Comparison of ENCODE assay signal across 7 cellular contexts in the genomic region with DNA sequence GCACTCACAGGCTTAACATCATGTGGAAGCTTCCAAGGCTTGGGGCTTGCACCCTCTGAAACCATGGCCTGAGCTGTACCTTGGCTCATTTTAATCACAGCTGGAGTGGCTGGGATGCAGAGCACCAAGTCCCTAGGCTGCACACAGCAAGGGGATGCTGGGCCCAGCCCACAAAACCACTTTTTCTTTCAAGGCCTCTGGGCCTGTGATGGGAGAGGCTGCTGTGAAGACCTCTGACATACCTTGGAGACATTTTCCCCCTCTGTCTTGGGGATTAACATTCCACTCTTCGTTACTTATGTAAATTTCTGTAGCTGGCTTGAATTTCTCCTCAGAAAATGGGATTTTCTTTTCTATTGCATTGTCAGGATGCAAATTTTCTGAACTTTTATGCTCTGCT. TPM values are rescaled to one million over a fixed set of nuclear protein-coding genes. Genes with fewer than 3 reads are reported as not detected.
DNase-seq lines count a peak whose midpoint lies in the region; FAIRE-seq and TF ChIP-seq lines count a peak whose summit lies in the region.
"Not testable (repeated sequence)": the region's sequence is repeated elsewhere in the genome, so short reads cannot be mapped to it uniquely, and the experiment has no call there.

No MANE protein-coding gene starts in this region.

- H4K91ac ChIP-seq in H9 (ENCODE audit: insufficient read length, low read depth, low read length); H1 (replicated peaks; ENCODE audit: insufficient read length, low read length): not testable (repeated sequence)

- not testable (repeated sequence) for H3K36me3 ChIP-seq in A673 (ENCODE audit: insufficient read depth, low read length, poor library complexity, severe bottlenecking); NT2/D1 (ENCODE audit: insufficient read depth, insufficient read length, low read length); H1 (ENCODE audit: control insufficient read depth in 2 of 4, insufficient read depth in 4 of 4, low read length in 3 of 4); neural progenitor cell

- DNase-seq in A673 (ENCODE audit: low spot score) (peak; percentile 22), NT2/D1 (ENCODE audit: low read depth, low spot score) (peak; percentile 70), astrocyte of the hippocampus (ENCODE audit: low read depth, low spot score) (peak; percentile 26), neural progenitor cell (ENCODE audit: low spot score) (peak; percentile 66)
- not testable (repeated sequence) for DNase-seq in H9; H1 (ENCODE audit: low read depth in 1 of 2, low spot score in 2 of 2); immature natural killer cell

- not testable (repeated sequence) for FAIRE-seq in H1 (lab: Jason Lieb, UNC)

- not testable (repeated sequence) for H2AFZ ChIP-seq in H9 (ENCODE audit: low read length); H1 (ENCODE audit: low read length); neural progenitor cell (replicated peaks)

- not testable (repeated sequence) for H2BK5ac ChIP-seq in H9 (ENCODE audit: insufficient read length, low read length); H1 (ENCODE audit: low read depth, low read length)

- intact Hi-C loops in A673 (cut with micrococcal nuclease; ENCODE audit: unreplicated experiment) = not testable (repeated sequence)

- H3K4me3 Mint-ChIP-seq in H9 (peak overlapping the region; percentile 14 to 39; a peak in 3 of 5 replicates), immature natural killer cell (peak overlapping the region in 1 of 5 donors; percentile 35)
- not testable (repeated sequence) for H3K4me3 Mint-ChIP-seq in neural progenitor cell

- not testable (repeated sequence) for H3K79me1 ChIP-seq in H9 (ENCODE audit: insufficient read depth, low read depth, low read length, poor library complexity, severe bottlenecking); H1 (ENCODE audit: low read depth, low read length)

- no CpG with 5 or more reads among the region's 1 CpG for WGBS in H9 (ENCODE audit: extremely low coverage, insufficient read length, low lambda C conversion rate)
- WGBS in H1 (ENCODE audit: extremely low coverage in 1 of 2, insufficient coverage in 1 of 2, insufficient read length in 1 of 2, insufficient replicate concordance in 2 of 2, low coverage in 1 of 2, low lambda C conversion rate in 2 of 2, missing lambda C conversion rate in 1 of 2), 2 experiments = 14% methylated on average over 1 of the region's 1 CpG; no CpG with 5 or more reads in 1 of the 2 experiments

- peaks cover 0 to 10% (median 5%) of the 10 kb centered on the region in 3 experiments; a peak in 5 of 7 replicates for H3K36me3 Mint-ChIP-seq in H9 (ENCODE audit: insufficient read depth in 1 of 3, low read depth in 3 of 3)
- H3K36me3 Mint-ChIP-seq in immature natural killer cell, neural progenitor cell: not testable (repeated sequence)

- TF ChIP-seq RAD21 in H1 (IDR thresholded peaks at IDR 0.05 in 1 of 2, conservative IDR thresholded peaks at IDR 0.05 in 1 of 2; ENCODE audit: low read depth in 2 of 2, low read length in 2 of 2) = not testable (repeated sequence)

- not testable (repeated sequence) for H4K20me1 ChIP-seq in H9 (ENCODE audit: control insufficient read depth, insufficient read depth, insufficient read length); H1 (replicated peaks in 1 of 2; ENCODE audit: control insufficient read depth in 1 of 2, insufficient read depth in 2 of 2, low read length in 2 of 2)
- peaks cover 30% of the 10 kb centered on the region for H4K20me1 ChIP-seq in neural progenitor cell (ENCODE audit: low read depth)

- H2BK20ac ChIP-seq in H9 (ENCODE audit: low read depth, low read length, poor library complexity, severe bottlenecking); H1 (ENCODE audit: low read length): not testable (repeated sequence)

- not testable (repeated sequence) for H3K4me1 ChIP-seq in A673 (ENCODE audit: insufficient read depth, low read length, poor library complexity, severe bottlenecking); H9 (ENCODE audit: insufficient read depth, low read length); NT2/D1 (ENCODE audit: insufficient read depth, insufficient read length); H1 (replicated peaks in 1 of 4; ENCODE audit: control insufficient read depth in 3 of 4, insufficient read depth in 4 of 4, low read length in 3 of 4)
- peaks cover 17% of the 10 kb centered on the region for H3K4me1 ChIP-seq in neural progenitor cell

- H3K9me3 Mint-ChIP-seq in H9, immature natural killer cell, neural progenitor cell: not testable (repeated sequence)

- H3K4me2 ChIP-seq in H9 (ENCODE audit: insufficient read depth, insufficient read length, low read length) = not testable (repeated sequence)
- peak overlapping the region in 1 of 2 experiments; percentile 17; a peak in 2 of 4 replicates for H3K4me2 ChIP-seq in H1 (ENCODE audit: insufficient read depth in 1 of 2, low read depth in 2 of 2, low read length in 2 of 2)
- peak overlapping the region; percentile 64 for H3K4me2 ChIP-seq in neural progenitor cell

- not testable (repeated sequence) for BruUV-seq in A673 (replicated peaks; lab: Mats Ljungman, UMichigan)

- H3K27me3 ChIP-seq in A673 (replicated peaks; ENCODE audit: insufficient read depth, low read depth, low read length, poor library complexity); H9 (ENCODE audit: insufficient read depth, low read length); NT2/D1 (ENCODE audit: insufficient read depth, insufficient read length); H1 (replicated peaks in 1 of 4; ENCODE audit: control insufficient read depth in 3 of 4, extremely low read depth in 1 of 4, insufficient read depth in 3 of 4, low read length in 3 of 4); neural progenitor cell: not testable (repeated sequence)

- not testable (repeated sequence) for H2BK120ac ChIP-seq in H9 (ENCODE audit: low read depth, low read length, poor library complexity, severe bottlenecking); H1 (replicated peaks; ENCODE audit: low read depth, low read length)

- CTCF ChIA-PET in A673 (lab: Charles Lee) = not testable (repeated sequence)
- CTCF ChIA-PET in H1 (lab: Charles Lee; ENCODE audit: partially characterized antibody) = interaction anchor here (1.9 kb wide), 1 partner anchor 18 kb away, joined by 6 read pairs; no protein-coding TSS in a partner anchor

- not testable (repeated sequence) for H3K79me2 ChIP-seq in H9 (ENCODE audit: insufficient read depth, low read length)
- H3K79me2 ChIP-seq in H1 (ENCODE audit: control insufficient read depth in 1 of 2, insufficient read depth in 2 of 2, low read length in 2 of 2) (peaks cover 0 to 77% of the 10 kb centered on the region in 2 experiments; a peak in 3 of 4 replicates), neural progenitor cell (ENCODE audit: low read depth) (peaks cover 98% of the 10 kb centered on the region)

- not testable (repeated sequence) for H3T11ph ChIP-seq in H9 (ENCODE audit: low read length)

- not testable (repeated sequence) for TF ChIP-seq CTCF in A673 (conservative IDR thresholded peaks at IDR 0.05; ENCODE audit: low read depth, low read length); H9 (conservative IDR thresholded peaks at IDR 0.05); H1 (IDR thresholded peaks at IDR 0.05; ENCODE audit: control extremely low read depth in 1 of 3, insufficient read depth in 1 of 3, low read depth in 1 of 3, low read length in 3 of 3); neural progenitor cell (IDR thresholded peaks at IDR 0.05)

- not testable (repeated sequence) for H2AK5ac ChIP-seq in H9 (ENCODE audit: insufficient read length, low read length); H1 (ENCODE audit: low read depth, low read length)

- not testable (repeated sequence) for H3K9ac ChIP-seq in H9 (ENCODE audit: extremely low read depth, insufficient read length, low read length); NT2/D1 (ENCODE audit: insufficient read length, low read depth); H1 (replicated peaks in 1 of 4; ENCODE audit: extremely low read depth in 1 of 4, low read depth in 3 of 4, low read length in 3 of 4); neural progenitor cell

- H3K4ac ChIP-seq in H9 (ENCODE audit: low read depth, low read length); H1 (replicated peaks; ENCODE audit: insufficient read length, low read depth, low read length): not testable (repeated sequence)

- not testable (repeated sequence) for H3K18ac ChIP-seq in H9 (ENCODE audit: insufficient read length, low read depth, low read length); H1 (ENCODE audit: extremely low read depth, low read length)

- not testable (repeated sequence) for H3K23me2 ChIP-seq in H9 (ENCODE audit: insufficient read length, low read depth, low read length, poor library complexity, severe bottlenecking); H1 (ENCODE audit: low read depth, low read length)

- H3K27ac ChIP-seq in A673 (ENCODE audit: low read depth, low read length, poor library complexity, severe bottlenecking); H9 (ENCODE audit: insufficient read length, low read depth, low read length); H1 (ENCODE audit: low read depth, low read length): not testable (repeated sequence)
- peak overlapping the region; percentile 66 for H3K27ac ChIP-seq in neural progenitor cell

- H3K14ac ChIP-seq in H9 (ENCODE audit: insufficient read depth, low read length); H1 (ENCODE audit: insufficient read length): not testable (repeated sequence)

- H3K4me3 ChIP-seq in A673 (ENCODE audit: low read depth, low read length, poor library complexity, severe bottlenecking); NT2/D1 (ENCODE audit: insufficient read length, low read depth); H1 (ENCODE audit: extremely low read depth in 1 of 4, insufficient read depth in 2 of 4, low read depth in 3 of 4, low read length in 4 of 4): not testable (repeated sequence)
- H3K4me3 ChIP-seq in neural progenitor cell = peak overlapping the region; percentile 2

- H2BK12ac ChIP-seq in H9 (ENCODE audit: insufficient read length, low read depth, low read length); H1 (ENCODE audit: low read depth, low read length): not testable (repeated sequence)

- H2BK15ac ChIP-seq in H9 (ENCODE audit: low read depth, low read length); H1 (ENCODE audit: low read length): not testable (repeated sequence)

- H4K5ac ChIP-seq in H9 (ENCODE audit: insufficient read length, low read depth, low read length); H1 (ENCODE audit: insufficient read length, low read depth, low read length): not testable (repeated sequence)

- H4K8ac ChIP-seq in H9 (replicated peaks; ENCODE audit: insufficient read length, low read depth, low read length); H1 (ENCODE audit: extremely low read depth, insufficient read depth, low read length): not testable (repeated sequence)

- not testable (repeated sequence) for H3K56ac ChIP-seq in H9 (ENCODE audit: insufficient read length, low read depth, low read length); H1 (replicated peaks; ENCODE audit: insufficient read length, low read depth, low read length)

- not testable (repeated sequence) for TF ChIP-seq EP300 in H1 (IDR thresholded peaks at IDR 0.05; ENCODE audit: borderline replicate concordance in 1 of 2, low read depth in 2 of 2, low read length in 2 of 2)

- H3K23ac ChIP-seq in H9 (ENCODE audit: insufficient read length, low read depth, low read length); H1 (ENCODE audit: insufficient read length): not testable (repeated sequence)

- peaks cover 27% of the 10 kb centered on the region for H3F3A ChIP-seq in neural progenitor cell (ENCODE audit: low read depth)

- peaks cover 46 to 47% of the 10 kb centered on the region in 2 experiments for H3K4me1 Mint-ChIP-seq in H9
- H3K4me1 Mint-ChIP-seq in immature natural killer cell = peaks cover 74 to 76% of the 10 kb centered on the region in 2 donors
- peaks cover 25% of the 10 kb centered on the region for H3K4me1 Mint-ChIP-seq in neural progenitor cell

- H3K27ac Mint-ChIP-seq in H9 (peak overlapping the region; percentile 91 to 99 (median 96)), immature natural killer cell (peak overlapping the region in 5 of 6 donors; percentile 5 to 49 (median 28)), neural progenitor cell (peak overlapping the region; percentile 92)

- TF ChIP-seq POLR2A in H1 (IDR thresholded peaks at IDR 0.05; ENCODE audit: control extremely low read depth in 1 of 2, low read depth in 2 of 2, low read length in 2 of 2) = not testable (repeated sequence)

- POLR2A ChIA-PET in A673 (lab: Charles Lee; ENCODE audit: low non-redundant PET) = not testable (repeated sequence)
- POLR2A ChIA-PET in H1 (lab: Charles Lee; ENCODE audit: partially characterized antibody) = interaction anchor here (1.3 to 2.2 kb wide), 2 partner anchors 122 to 124 kb away, joined by 3 to 4 read pairs; no protein-coding TSS in a partner anchor

- H3K27me3 Mint-ChIP-seq in H9 (ENCODE audit: low read depth); immature natural killer cell (ENCODE audit: low read depth in 3 of 3); neural progenitor cell (ENCODE audit: insufficient read depth, low read depth): not testable (repeated sequence)

- H3K9me3 ChIP-seq in A673 (ENCODE audit: low read depth, low read length, poor library complexity, severe bottlenecking); H9 (ENCODE audit: control insufficient read depth, low read depth, low read length); NT2/D1 (ENCODE audit: insufficient read depth, low read length); H1 (ENCODE audit: insufficient read depth in 2 of 2, low read depth in 1 of 2, low read length in 1 of 2); neural progenitor cell (ENCODE audit: low read depth): not testable (repeated sequence)

RNA-seq across cellular contexts. Expression of gene DENND4C, which starts 20.7 kb away (rescaled TPM):
- total RNA-seq in A673 (2021) (12.8 and 13.9 TPM in 2 replicates), H9 (2021) (22.6 and 26.6 TPM in 2 replicates), neural progenitor cell (ENCODE audit: low replicate concordance) (40.7 and 73.4 TPM in 2 replicates)
- total RNA-seq in H1 (2021; fragmentation: NEBNext Ultra II Directional; extraction: Animal tissue kit (Norgen Biotek cat#: 25700)) = 18.9 and 19.8 TPM in 2 replicates
- polyA plus RNA-seq in H1 (2011; rRNA removed) (4.8 and 6.9 TPM in 2 replicates), immature natural killer cell (10 to 100 TPM; 40.6 to 49.1 (median 44.5) TPM)
- polyA plus RNA-seq in H1 (2011; cell fraction: cytosol; rRNA removed) = 8.3 TPM
- polyA plus RNA-seq in H1 (2011; cell fraction: nucleus; rRNA removed) = 5.7 TPM
- polyA plus RNA-seq in H1 (2012, experiment 1 of 2) = 6.2 to 11.8 TPM (median 8.4 TPM) in 4 replicates
- 0.63 TPM for polyA plus RNA-seq in H1 (2012, experiment 2 of 2)
- 8.0 TPM for polyA plus RNA-seq in H1 (2013, experiment 1 of 2)
- 7.9 TPM for polyA plus RNA-seq in H1 (2013, experiment 2 of 2)
- 28.5 and 47.2 TPM in 2 replicates for polyA minus RNA-seq in H1 (2011; rRNA and poly(A)+ RNA removed)
- 16.4 TPM for polyA minus RNA-seq in H1 (2011; cell fraction: cytosol; rRNA and poly(A)+ RNA removed)
- 52.8 TPM for polyA minus RNA-seq in H1 (2011; cell fraction: nucleus; rRNA and poly(A)+ RNA removed)

Comparison
In these comparisons a context has a peak if more than half of its experiments do, and no peak if none do; other contexts are left out.
1. H3K27ac Mint-ChIP-seq: peak in every context shown above with its lines; median percentile 96 in H9; 92 in neural progenitor cell; 28 in immature natural killer cell.